In genomic region chr17:27354051-27354490, GRCh38 we compare ENCODE assay signal across 8 cellular contexts.
DNase-seq lines count a peak whose midpoint lies in the region; ATAC-seq and TF ChIP-seq lines count a peak whose summit lies in the region.

No MANE protein-coding gene starts in this region.

- H3K27me3 ChIP-seq in esophagus (ENCODE audit: control insufficient read depth in 1 of 2, insufficient read depth in 2 of 2, low read length in 2 of 2) (no peaks in the 10 kb centered on the region), prostate gland (replicated peaks; ENCODE audit: insufficient read depth) (no peaks in the 10 kb centered on the region)

- BruUV-seq in OCI-LY7 (replicated peaks; lab: Mats Ljungman, UMichigan), result no TSS peak

- no peak for TF ChIP-seq POLR2A in prostate gland (IDR thresholded peaks at IDR 0.05)

- no peak for DNase-seq in OCI-LY7 (ENCODE audit: low spot score)
- DNase-seq in prostate gland (ENCODE audit: low spot score), result no peak
- no peak for DNase-seq in DMS79 treated with DMSO at 0.1 percent for 48 hours (lab: John Stamatoyannopoulos, UW)
- DNase-seq in DMS114 treated with DMSO at 0.1 percent for 48 hours (lab: John Stamatoyannopoulos, UW; ENCODE audit: unreplicated experiment), result no peak
- no peak for DNase-seq in SHP77 treated with DMSO at 0.1 percent for 48 hours (lab: John Stamatoyannopoulos, UW)

- H3K9me2 ChIP-seq in OCI-LY7 (ENCODE audit: insufficient read depth, low read length), result no peaks in the 10 kb centered on the region

- POLR2A ChIA-PET in OCI-LY7 (lab: Charles Lee), result no interaction called here

- ATAC-seq in GM18511 (IDR thresholded peaks at IDR 0.05; ENCODE audit: unreplicated experiment) (peak; percentile 16), HG02588 (IDR thresholded peaks at IDR 0.05; ENCODE audit: unreplicated experiment) (no peak)

- H3K79me2 ChIP-seq in OCI-LY7 (ENCODE audit: insufficient read depth, low read depth, low read length), result no peaks in the 10 kb centered on the region; the same call in 1 of the 2 replicates

- H3K27ac ChIP-seq in OCI-LY7 (ENCODE audit: low read depth, low read length, poor library complexity, severe bottlenecking) (no peak overlapping the region), esophagus (ENCODE audit: low read depth in 2 of 2, low read length in 1 of 2) (peak overlapping the region; percentile 68 to 95), prostate gland (peak overlapping the region; percentile 82 to 86)

- CTCF ChIA-PET in OCI-LY7 (lab: Charles Lee; ENCODE audit: unreplicated experiment), result no interaction called here

- peaks cover 14% of the 10 kb centered on the region for H3K4me1 ChIP-seq in OCI-LY7 (ENCODE audit: insufficient read depth, low read length, poor library complexity, severe bottlenecking)
- peaks cover 4 to 9% of the 10 kb centered on the region in 2 donors for H3K4me1 ChIP-seq in esophagus (ENCODE audit: control insufficient read depth in 2 of 2, insufficient read depth in 2 of 2, low read length in 1 of 2)
- H3K4me1 ChIP-seq in prostate gland (replicated peaks), result no peaks in the 10 kb centered on the region

- H3K9me3 ChIP-seq in OCI-LY7 (ENCODE audit: low read length) (no peaks in the 10 kb centered on the region), esophagus (ENCODE audit: control insufficient read depth in 2 of 2, insufficient read depth in 1 of 2, low read depth in 1 of 2, low read length in 1 of 2) (no peaks in the 10 kb centered on the region), prostate gland (no peaks in the 10 kb centered on the region)

- no peaks in the 10 kb centered on the region for H4K20me1 ChIP-seq in OCI-LY7 (ENCODE audit: insufficient read depth, low read length)

- peak overlapping the region; percentile 93; the same call in 1 of the 2 replicates for H2AFZ ChIP-seq in OCI-LY7 (ENCODE audit: low read length)

- H3K4me3 ChIP-seq in OCI-LY7 (ENCODE audit: low read depth, low read length, poor library complexity, severe bottlenecking), result peak overlapping the region; percentile 84
- H3K4me3 ChIP-seq in esophagus (ENCODE audit: low read depth in 1 of 2, low read length in 2 of 2), result peak overlapping the region; percentile 33 to 57
- peak overlapping the region; percentile 48 to 55 for H3K4me3 ChIP-seq in prostate gland

- TF ChIP-seq CTCF in OCI-LY7 (conservative IDR thresholded peaks at IDR 0.05; ENCODE audit: low read length) (peak; percentile 51; the same call in 1 of the 2 replicates), prostate gland (IDR thresholded peaks at IDR 0.05) (no peak)

- intact Hi-C loops in OCI-LY7 (cut with micrococcal nuclease; ENCODE audit: unreplicated experiment), result loop anchor here (1.0 kb wide), 1 partner anchor 247 kb away; no protein-coding TSS in a partner anchor
- intact Hi-C loops in prostate gland (cut with DNase I), result loop anchor here (1.0 to 10.0 kb wide), 4 partner anchors 101 to 248 kb away; partner anchors contain the start of gene KSR1

- H3K36me3 ChIP-seq in OCI-LY7 (ENCODE audit: insufficient read depth, low read length) (no peaks in the 10 kb centered on the region), esophagus (ENCODE audit: control insufficient read depth in 2 of 2, insufficient read depth in 2 of 2, low read length in 1 of 2) (no peaks in the 10 kb centered on the region), prostate gland (no peaks in the 10 kb centered on the region)

- WGBS in esophagus, 2 donors, result 17 to 21% methylated on average over 19 of the region's 19 CpGs
- WGBS in prostate gland, result 20% methylated on average over 16 of the region's 19 CpGs

- peak overlapping the region; percentile 80 for H3K4me2 ChIP-seq in OCI-LY7 (ENCODE audit: low read length)
